1 cellular context compared by ENCODE assay signal in genomic region chr9:87479801-87480201, GRCh38.
TF ChIP-seq lines count a peak whose summit lies in the region.

No MANE protein-coding gene starts in this region.

TF ChIP-seq in K562, 482 proteins besides CTCF, POLR2A, EP300 and RAD21 (continued from another document and continues in another):
- no peak for TF ChIP-seq ZNF318 (IDR thresholded peaks at IDR 0.05; ENCODE audit: borderline replicate concordance in 1 of 2, low read depth in 1 of 2)
- no peak for TF ChIP-seq MEIS2 (IDR thresholded peaks at IDR 0.05; ENCODE audit: partially characterized antibody)
- no peak for TF ChIP-seq WHSC1 (IDR thresholded peaks at IDR 0.05; ENCODE audit: low read length)
- TF ChIP-seq ARHGAP35 (IDR thresholded peaks at IDR 0.05; ENCODE audit: partially characterized antibody) = no peak
- no peak for TF ChIP-seq KAT2B (IDR thresholded peaks at IDR 0.05; ENCODE audit: low read depth, low read length)
- no peak for TF ChIP-seq ZNF280B (CRISPR knock-in tag; IDR thresholded peaks at IDR 0.05)
- TF ChIP-seq STAT5B (CRISPR knock-in tag; IDR thresholded peaks at IDR 0.05) = no peak
- TF ChIP-seq NFRKB (IDR thresholded peaks at IDR 0.05; ENCODE audit: low read depth) = no peak
- TF ChIP-seq MIER1 (IDR thresholded peaks at IDR 0.05; ENCODE audit: low read depth) = no peak
- peak; percentile 53; the same call in 1 of the 2 replicates for TF ChIP-seq MAX (CRISPR knock-in tag; IDR thresholded peaks at IDR 0.05)
- no peak for TF ChIP-seq NFATC3 (IDR thresholded peaks at IDR 0.05)
- no peak for TF ChIP-seq IRF2 (CRISPR knock-in tag; IDR thresholded peaks at IDR 0.05)
- no peak for TF ChIP-seq HNRNPK (IDR thresholded peaks at IDR 0.05; ENCODE audit: low read depth, low read length, poor library complexity, severe bottlenecking)
- no peak for TF ChIP-seq FOXJ3 (CRISPR knock-in tag; IDR thresholded peaks at IDR 0.05)
- TF ChIP-seq CEBPB (tag; IDR thresholded peaks at IDR 0.05) = no peak
- TF ChIP-seq CLOCK (CRISPR knock-in tag; IDR thresholded peaks at IDR 0.05; ENCODE audit: borderline replicate concordance) = no peak
- peak; percentile 37; the same call in 1 of the 2 replicates for TF ChIP-seq JUN (IDR thresholded peaks at IDR 0.05; ENCODE audit: borderline replicate concordance, low read depth, low read length)
- no peak for TF ChIP-seq JUN (CRISPR knock-in tag; IDR thresholded peaks at IDR 0.05; ENCODE audit: borderline replicate concordance)
- TF ChIP-seq RCOR1 (IDR thresholded peaks at IDR 0.05; ENCODE audit: borderline replicate concordance in 1 of 2, low read depth in 2 of 2, low read length in 2 of 2) = peak in 1 of 2 experiments; percentile 43; a peak in 1 of 4 replicates
- TF ChIP-seq MAFF (IDR thresholded peaks at IDR 0.05; ENCODE audit: low read length) = peak; percentile 21; the same call in 1 of the 2 replicates
- TF ChIP-seq SOX6 (IDR thresholded peaks at IDR 0.05) = peak; percentile 17; the same call in 1 of the 2 replicates
- TF ChIP-seq PCBP2 (IDR thresholded peaks at IDR 0.05; ENCODE audit: low read depth, low read length, poor library complexity, severe bottlenecking) = no peak
- TF ChIP-seq RBM14 (IDR thresholded peaks at IDR 0.05; ENCODE audit: borderline replicate concordance, insufficient read depth, low read depth, low read length) = no peak
- no peak for TF ChIP-seq GTF2F1 (IDR thresholded peaks at IDR 0.05; ENCODE audit: low read depth, low read length)
- TF ChIP-seq NR2C1 (IDR thresholded peaks at IDR 0.05) = no peak
- TF ChIP-seq NR2C1 (tag; IDR thresholded peaks at IDR 0.05) = no peak
- TF ChIP-seq MXD1 (CRISPR knock-in tag; IDR thresholded peaks at IDR 0.05; ENCODE audit: borderline replicate concordance, poor library complexity, severe bottlenecking) = no peak
- no peak for TF ChIP-seq HMGN3 (IDR thresholded peaks at IDR 0.05; ENCODE audit: borderline replicate concordance, extremely low read depth, insufficient read length, low read depth, low read length)
- TF ChIP-seq ZNF707 (CRISPR knock-in tag; conservative IDR thresholded peaks at IDR 0.05) = no peak
- no peak for TF ChIP-seq ZBTB40 (IDR thresholded peaks at IDR 0.05)
- TF ChIP-seq ZBTB40 (CRISPR knock-in tag; IDR thresholded peaks at IDR 0.05) = no peak
- no peak for TF ChIP-seq KAT8 (IDR thresholded peaks at IDR 0.05; ENCODE audit: low read depth)
- no peak for TF ChIP-seq TEAD1 (CRISPR knock-in tag; IDR thresholded peaks at IDR 0.05)
- no peak for TF ChIP-seq MEF2D (tag; conservative IDR thresholded peaks at IDR 0.05; ENCODE audit: low read depth)
